ENCODE assay signal across 12 cellular contexts in genomic region chr1:67338642-67339041, GRCh38. TPM values are rescaled to one million over a fixed set of nuclear protein-coding genes. Genes with fewer than 3 reads are reported as not detected.
A peak's percentile ranks its signal among the peaks of the same experiment; 100 is the strongest.
DNase-seq lines count a peak whose midpoint lies in the region; ATAC-seq and TF ChIP-seq lines count a peak whose summit lies in the region.
"Had no signal": no experiment of that assay in that cellular context is flagged by ENCODE, and none has a peak within 500 bp of the region (broad histone marks: within the 10 kb centered on the region; RNA-seq: fewer than 3 reads in every experiment).

No MANE protein-coding gene starts in this region.

- no peak overlapping the region for H3K4me3 ChIP-seq in right cardiac atrium (ENCODE audit: low read length)
- H3K4me3 ChIP-seq in lower lobe of right lung, result no peak overlapping the region
- H3K4me3 ChIP-seq: lung had no signal

- H3K27ac Mint-ChIP-seq in IgD-negative memory B cell, result peak overlapping the region in 2 of 3 donors; percentile 5 to 8

- H3K27me3 Mint-ChIP-seq in IgD-negative memory B cell, result peaks cover 21% of the 10 kb centered on the region

- ATAC-seq in GM21737 (IDR thresholded peaks at IDR 0.05; ENCODE audit: unreplicated experiment) (peak; percentile 45), right cardiac atrium (no peak), lower lobe of right lung (no peak)

- H3K27ac ChIP-seq in right cardiac atrium (ENCODE audit: low read length) (no peak overlapping the region), lower lobe of right lung (no peak overlapping the region)
- H3K27ac ChIP-seq: 22Rv1, RWPE1 had no signal

- H3K4me1 Mint-ChIP-seq in IgD-negative memory B cell, result peaks cover 29 to 39% (median 39%) of the 10 kb centered on the region in 3 donors

- no peaks in the 10 kb centered on the region for H3K36me3 ChIP-seq in lower lobe of right lung

- H3K9me3 ChIP-seq in right cardiac atrium (ENCODE audit: control insufficient read depth, low read length), result no peaks in the 10 kb centered on the region
- no peaks in the 10 kb centered on the region for H3K9me3 ChIP-seq in lower lobe of right lung

- peak overlapping the region; percentile 1 to 79 (median 54) for H3K4me3 Mint-ChIP-seq in IgD-negative memory B cell

- intact Hi-C loops in right cardiac atrium (cut with DNase I), result no loop called here
- intact Hi-C loops in lower lobe of right lung (cut with DNase I), result no loop called here

- DNase-seq in DMS53 (lab: John Stamatoyannopoulos, UW) (peak; percentile 15), DMS53 treated with DMSO at 0.1 percent for 48 hours (lab: John Stamatoyannopoulos, UW; ENCODE audit: unreplicated experiment) (no peak), kidney tubule cell (ENCODE audit: low spot score) (peak; percentile 76), NCI-H2081 (lab: John Stamatoyannopoulos, UW) (no peak), right cardiac atrium (no peak), lower lobe of right lung (no peak)
- DNase-seq: KG1 had no signal

- H3K27me3 ChIP-seq in right cardiac atrium (ENCODE audit: control insufficient read depth, insufficient read depth) (no peaks in the 10 kb centered on the region), lower lobe of right lung (ENCODE audit: low read depth) (no peaks in the 10 kb centered on the region)

- H3K36me3 Mint-ChIP-seq in IgD-negative memory B cell, result no peaks in the 10 kb centered on the region

- WGBS in right cardiac atrium, result 78% methylated on average over 3 of the region's 3 CpGs

- no peak for TF ChIP-seq CTCF in lower lobe of right lung (IDR thresholded peaks at IDR 0.05)

- H3K4me1 ChIP-seq in right cardiac atrium (ENCODE audit: control insufficient read depth, insufficient read depth, low read length), result no peaks in the 10 kb centered on the region
- H3K4me1 ChIP-seq in lower lobe of right lung, result no peaks in the 10 kb centered on the region

- peaks cover 0 to 1% (median 0%) of the 10 kb centered on the region in 3 donors for H3K9me3 Mint-ChIP-seq in IgD-negative memory B cell

RNA-seq across cellular contexts. Expression of gene IL12RB2, which starts 31.0 kb away (rescaled TPM):
- 0.53 TPM for polyA plus RNA-seq in IgD-negative memory B cell
- total RNA-seq in right cardiac atrium, result under 1 TPM; 0.17 to 0.33 (median 0.23) TPM
- polyA plus RNA-seq in right cardiac atrium, result 0.05 TPM
- 1.3 TPM for total RNA-seq in lower lobe of right lung

Comparison
In these comparisons a context has a peak if more than half of its experiments do, and no peak if none do; other contexts are left out.
1. DNase-seq: peak in DMS53 (single experiment) and kidney tubule cell (single experiment); none in DMS53 treated with DMSO at 0.1 percent for 48 hours (single experiment), NCI-H2081 (0 of 2), right cardiac atrium (0 of 3) and lower lobe of right lung (single experiment).